In the genomic region with DNA sequence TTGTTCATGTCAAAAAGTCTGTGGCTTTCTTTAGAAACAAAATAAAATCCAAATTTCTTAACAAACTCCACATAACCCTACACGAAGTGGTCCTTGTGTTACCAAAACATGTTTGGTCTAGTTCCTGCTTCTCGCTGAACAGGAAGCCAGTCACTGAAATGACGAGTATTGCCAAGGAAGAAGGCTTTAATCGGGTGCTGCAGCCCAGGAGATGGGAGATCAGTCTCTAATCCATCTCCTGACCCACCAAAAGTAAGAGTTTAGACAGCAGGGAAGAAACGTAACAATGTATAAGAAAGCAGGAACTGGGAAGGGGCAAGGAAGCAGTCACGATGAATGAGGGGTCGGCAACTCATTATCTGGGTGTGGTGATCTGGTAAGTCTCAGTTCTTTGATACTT, we compare ENCODE assay signal across 23 cellular contexts.
DNase-seq lines count a peak whose midpoint lies in the region; ATAC-seq and TF ChIP-seq lines count a peak whose summit lies in the region.
"Had no signal": no experiment of that assay in that cellular context is flagged by ENCODE, and none has a peak within 500 bp of the region (broad histone marks: within the 10 kb centered on the region; RNA-seq: fewer than 3 reads in every experiment).

No MANE protein-coding gene starts in this region.

- no peak for TF ChIP-seq EP300 in stomach (IDR thresholded peaks at IDR 0.05)

- TF ChIP-seq POLR2A in heart left ventricle (IDR thresholded peaks at IDR 0.05), result no peak
- no peak for TF ChIP-seq POLR2A in stomach (IDR thresholded peaks at IDR 0.05)

- 66 to 80% (median 76%) methylated on average over 7 of the region's 7 CpGs for WGBS in heart left ventricle, 4 donors
- 66 to 84% (median 71%) methylated on average over 7 of the region's 7 CpGs for WGBS in stomach, 5 donors

- H3K27ac ChIP-seq in heart left ventricle (peak overlapping the region in 7 of 12 donors; percentile 3 to 65 (median 33)), right atrium auricular region (no peak overlapping the region), stomach (peak overlapping the region in 3 of 5 donors; percentile 14 to 43 (median 33))
- H3K27ac ChIP-seq: 22Rv1, C4-2B, HL-60 had no signal

- H3K4me3 Mint-ChIP-seq in mesothelial cell of epicardium (no peak overlapping the region), endothelial cell (ENCODE audit: unreplicated experiment) (no peak overlapping the region)
- H3K4me3 Mint-ChIP-seq: B cell; CD8-positive, alpha-beta memory T cell had no signal

- intact Hi-C loops in heart left ventricle (cut with DNase I), result loop anchor here in 1 of 10 donors (10.0 kb wide), 1 partner anchor 143 kb away; a partner anchor contains a TSS
- intact Hi-C loops in stomach (cut with DNase I; ENCODE audit: low total_unique reads), result no loop called here

- H3K9me3 Mint-ChIP-seq in mesothelial cell of epicardium (peaks cover 26% of the 10 kb centered on the region), endothelial cell (ENCODE audit: unreplicated experiment) (no peaks in the 10 kb centered on the region)

- no peak for TF ChIP-seq CTCF in heart left ventricle (IDR thresholded peaks at IDR 0.05)
- no peak for TF ChIP-seq CTCF in right atrium auricular region (IDR thresholded peaks at IDR 0.05)
- no peak for TF ChIP-seq CTCF in mesothelial cell of epicardium (IDR thresholded peaks at IDR 0.05; ENCODE audit: unreplicated experiment)
- no peak for TF ChIP-seq CTCF in stomach (IDR thresholded peaks at IDR 0.05)
- TF ChIP-seq CTCF in endothelial cell (IDR thresholded peaks at IDR 0.05; ENCODE audit: unreplicated experiment), result no peak

- DNase-seq in heart left ventricle (no peak), right atrium auricular region (ENCODE audit: low spot score) (no peak), mesothelial cell of epicardium (ENCODE audit: low spot score in 2 of 2, unreplicated experiment in 2 of 2) (no peak), stomach (no peak), HuH-7.5 (ENCODE audit: low spot score) (no peak), endothelial cell (ENCODE audit: low spot score) (no peak)
- DNase-seq: CD8-positive, alpha-beta memory T cell; DMS 273 treated with DMSO at 0.1 percent for 48 hours; DMS79 treated with DMSO at 0.1 percent for 48 hours; GF-D8; HCEC 1CT; KBM-7; MG63; NCI-H2029 treated with DMSO at 0.1 percent for 48 hours; NCI-H446 treated with DMSO at 0.1 percent for 48 hours; NCI-H69; SHP77 treated with DMSO at 0.1 percent for 48 hours had no signal

- H3K36me3 ChIP-seq in heart left ventricle, result no peaks in the 10 kb centered on the region
- no peaks in the 10 kb centered on the region for H3K36me3 ChIP-seq in right atrium auricular region
- H3K36me3 ChIP-seq in stomach, result no peaks in the 10 kb centered on the region
- H3K36me3 ChIP-seq: MG63 had no signal

- H3K27ac Mint-ChIP-seq in mesothelial cell of epicardium (peak overlapping the region; percentile 43), endothelial cell (ENCODE audit: unreplicated experiment) (no peak overlapping the region)
- H3K27ac Mint-ChIP-seq: B cell; CD8-positive, alpha-beta memory T cell had no signal

- H3K27me3 ChIP-seq in heart left ventricle, result no peaks in the 10 kb centered on the region
- H3K27me3 ChIP-seq in right atrium auricular region, result no peaks in the 10 kb centered on the region
- no peaks in the 10 kb centered on the region for H3K27me3 ChIP-seq in stomach
- H3K27me3 ChIP-seq: MG63 had no signal

- peaks cover 0 to 11% (median 0%) of the 10 kb centered on the region in 12 donors for H3K9me3 ChIP-seq in heart left ventricle
- peaks cover 0 to 7% of the 10 kb centered on the region in 2 donors for H3K9me3 ChIP-seq in right atrium auricular region
- peaks cover 0 to 9% (median 5%) of the 10 kb centered on the region in 4 donors for H3K9me3 ChIP-seq in stomach

- H3K27me3 Mint-ChIP-seq in mesothelial cell of epicardium (ENCODE audit: low read depth), result no peaks in the 10 kb centered on the region
- no peaks in the 10 kb centered on the region for H3K27me3 Mint-ChIP-seq in endothelial cell (ENCODE audit: unreplicated experiment)
- H3K27me3 Mint-ChIP-seq: B cell had no signal

- H3K4me1 ChIP-seq in heart left ventricle (peaks cover 0 to 38% (median 8%) of the 10 kb centered on the region in 12 donors), right atrium auricular region (peaks cover 0 to 7% of the 10 kb centered on the region in 2 donors), stomach (peaks cover 0 to 9% (median 4%) of the 10 kb centered on the region in 4 donors)

- H3K4me3 ChIP-seq in heart left ventricle (no peak overlapping the region), right atrium auricular region (no peak overlapping the region), stomach (no peak overlapping the region)
- H3K4me3 ChIP-seq: MG63 had no signal

- H3K4me1 Mint-ChIP-seq in mesothelial cell of epicardium (peaks cover 27% of the 10 kb centered on the region), endothelial cell (ENCODE audit: unreplicated experiment) (no peaks in the 10 kb centered on the region)
- H3K4me1 Mint-ChIP-seq: B cell; CD8-positive, alpha-beta memory T cell had no signal

- peaks cover 17% of the 10 kb centered on the region for H3K36me3 Mint-ChIP-seq in mesothelial cell of epicardium
- H3K36me3 Mint-ChIP-seq in endothelial cell (ENCODE audit: low read depth, unreplicated experiment), result no peaks in the 10 kb centered on the region
- H3K36me3 Mint-ChIP-seq: CD8-positive, alpha-beta memory T cell had no signal

- ATAC-seq in heart left ventricle (no peak), HG03025 (IDR thresholded peaks at IDR 0.05; ENCODE audit: low FRiP score, unreplicated experiment) (no peak)
- ATAC-seq: Panc1 had no signal

Comparison
In these comparisons a context has a peak if more than half of its experiments do, and no peak if none do; other contexts are left out.
1. H3K27ac ChIP-seq: peak in heart left ventricle (7 of 12) and stomach (3 of 5); none in right atrium auricular region (0 of 2).